In genomic region chr19:42245247-42245646, GRCh38 we compare ENCODE assay signal across 6 cellular contexts. TPM values are rescaled to one million over a fixed set of nuclear protein-coding genes. Genes with fewer than 3 reads are reported as not detected.
DNase-seq lines count a peak whose midpoint lies in the region; ATAC-seq and TF ChIP-seq lines count a peak whose summit lies in the region.
"Not testable (repeated sequence)": the region's sequence is repeated elsewhere in the genome, so short reads cannot be mapped to it uniquely, and the experiment has no call there.

No MANE protein-coding gene starts in this region.

- intact Hi-C loops in uterus (cut with DNase I; ENCODE audit: low total_unique reads) = loop anchor here (5.0 kb wide), 1 partner anchor 47 kb away; no protein-coding TSS in a partner anchor

- CTCF ChIA-PET in activated CD4-positive, alpha-beta T cell treated with anti-CD3 and anti-CD28 coated beads, Interleukin-2, amount 10 ng/mL, durations not matched to agents 7 days and 5 days (lab: Charles Lee) = interaction anchor here (1.2 to 3.8 kb wide), 11 partner anchors 11 to 133 kb away, joined by 3 to 36 read pairs (median 4); partner anchors contain the start of gene CIC

- WGBS in trophoblast cell (ENCODE audit: extremely low coverage, insufficient coverage, insufficient read length) = no CpG with 5 or more reads among the region's 10 CpGs

- not testable (repeated sequence) for H2BK12ac ChIP-seq in trophoblast cell (ENCODE audit: low read length)

- H2BK5ac ChIP-seq in trophoblast cell (ENCODE audit: low read depth, low read length, poor library complexity) = peak overlapping the region; percentile 23

- peak overlapping the region; percentile 65 for H4K12ac ChIP-seq in trophoblast cell (ENCODE audit: low read depth, low read length)

- ATAC-seq in central memory CD8-positive, alpha-beta T cell (replicated peaks; ENCODE audit: extremely low read depth, poor library complexity, severe bottlenecking) = not testable (repeated sequence)

- peak overlapping the region; percentile 22 for H3K4me2 ChIP-seq in trophoblast cell (ENCODE audit: low read length)

- peak overlapping the region; percentile 18 for H4K91ac ChIP-seq in trophoblast cell (ENCODE audit: low read depth, low read length)

- peak overlapping the region; percentile 96 for H3K4me3 Mint-ChIP-seq in HFFc6
- peak overlapping the region; percentile 92 for H3K4me3 Mint-ChIP-seq in activated CD4-positive, alpha-beta T cell treated with anti-CD3 and anti-CD28 coated beads, Interleukin-2, amount 10 ng/mL, durations not matched to agents 7 days and 5 days
- peak overlapping the region; percentile 80 for H3K4me3 Mint-ChIP-seq in central memory CD8-positive, alpha-beta T cell

- H3K9me3 Mint-ChIP-seq in HFFc6; activated CD4-positive, alpha-beta T cell treated with anti-CD3 and anti-CD28 coated beads, Interleukin-2, amount 10 ng/mL, durations not matched to agents 7 days and 5 days; central memory CD8-positive, alpha-beta T cell: not testable (repeated sequence)

- H3K4me1 ChIP-seq in trophoblast cell (ENCODE audit: control insufficient read depth in 1 of 2, insufficient read depth in 2 of 2, low read length in 2 of 2) = peaks cover 14 to 15% of the 10 kb centered on the region in 2 experiments
- peaks cover 4 to 20% of the 10 kb centered on the region in 2 donors for H3K4me1 ChIP-seq in uterus

- not testable (repeated sequence) for H3K36me3 Mint-ChIP-seq in HFFc6 (ENCODE audit: low read depth); activated CD4-positive, alpha-beta T cell treated with anti-CD3 and anti-CD28 coated beads, Interleukin-2, amount 10 ng/mL, durations not matched to agents 7 days and 5 days (ENCODE audit: low read depth)
- peaks cover 38% of the 10 kb centered on the region for H3K36me3 Mint-ChIP-seq in central memory CD8-positive, alpha-beta T cell (ENCODE audit: insufficient read depth)

- not testable (repeated sequence) for H2AFZ ChIP-seq in trophoblast cell (ENCODE audit: insufficient read depth, low read length, poor library complexity)

- not testable (repeated sequence) for H3K18ac ChIP-seq in trophoblast cell (ENCODE audit: low read length)

- H3K14ac ChIP-seq in trophoblast cell (ENCODE audit: low read length) = peak overlapping the region; percentile 34

- H3K27ac Mint-ChIP-seq in HFFc6 = peak overlapping the region; percentile 88
- peak overlapping the region; percentile 98 for H3K27ac Mint-ChIP-seq in activated CD4-positive, alpha-beta T cell treated with anti-CD3 and anti-CD28 coated beads, Interleukin-2, amount 10 ng/mL, durations not matched to agents 7 days and 5 days
- peak overlapping the region; percentile 94 for H3K27ac Mint-ChIP-seq in central memory CD8-positive, alpha-beta T cell (ENCODE audit: low read depth)

- H3K23ac ChIP-seq in trophoblast cell (ENCODE audit: low read length) = not testable (repeated sequence)

- H4K8ac ChIP-seq in trophoblast cell (ENCODE audit: low read depth, low read length) = peak overlapping the region; percentile 84

- peak overlapping the region; percentile 50 for H2AK5ac ChIP-seq in trophoblast cell (ENCODE audit: low read length)

- TF ChIP-seq CTCF in HFFc6 (IDR thresholded peaks at IDR 0.05); uterus (IDR thresholded peaks at IDR 0.05): not testable (repeated sequence)

- H3K36me3 ChIP-seq in trophoblast cell (ENCODE audit: control insufficient read depth in 1 of 2, insufficient read depth in 2 of 2, low read length in 2 of 2) = peaks cover 24 to 31% of the 10 kb centered on the region in 2 experiments
- not testable (repeated sequence) for H3K36me3 ChIP-seq in uterus

- H3K9me3 ChIP-seq in trophoblast cell (ENCODE audit: insufficient read depth, low read depth, low read length); uterus: not testable (repeated sequence)

- not testable (repeated sequence) for H2BK120ac ChIP-seq in trophoblast cell (ENCODE audit: insufficient read depth, low read length, poor library complexity)

- POLR2A ChIA-PET in activated CD4-positive, alpha-beta T cell treated with anti-CD3 and anti-CD28 coated beads, Interleukin-2, amount 10 ng/mL, durations not matched to agents 7 days and 5 days (lab: Charles Lee) = interaction anchor here (0.6 kb wide), 1 partner anchor 44 kb away, joined by 3 read pairs; no protein-coding TSS in a partner anchor

- not testable (repeated sequence) for H3K79me2 ChIP-seq in trophoblast cell (ENCODE audit: control insufficient read depth, insufficient read depth, low read length, poor library complexity)

- not testable (repeated sequence) for H3K9ac ChIP-seq in trophoblast cell (ENCODE audit: low read length)

- H3K27ac ChIP-seq in layer of hippocampus (ENCODE audit: low read depth, low read length) = peak overlapping the region; percentile 92
- not testable (repeated sequence) for H3K27ac ChIP-seq in trophoblast cell (ENCODE audit: low read depth, low read length)
- H3K27ac ChIP-seq in uterus = peak overlapping the region; percentile 88 to 95

- peaks cover 16% of the 10 kb centered on the region for H3K27me3 Mint-ChIP-seq in HFFc6 (ENCODE audit: insufficient read depth)
- not testable (repeated sequence) for H3K27me3 Mint-ChIP-seq in activated CD4-positive, alpha-beta T cell treated with anti-CD3 and anti-CD28 coated beads, Interleukin-2, amount 10 ng/mL, durations not matched to agents 7 days and 5 days; central memory CD8-positive, alpha-beta T cell

- H3K27me3 ChIP-seq in layer of hippocampus (ENCODE audit: control insufficient read depth, insufficient read depth, low read length); trophoblast cell (ENCODE audit: insufficient read depth, low read length); uterus: not testable (repeated sequence)

- H3K79me1 ChIP-seq in trophoblast cell (ENCODE audit: low read length) = peaks cover 17% of the 10 kb centered on the region

- H3K4ac ChIP-seq in trophoblast cell (ENCODE audit: low read depth, low read length) = not testable (repeated sequence)

- H3K4me3 ChIP-seq in trophoblast cell (ENCODE audit: low read depth, low read length); uterus: not testable (repeated sequence)

- H3K4me1 Mint-ChIP-seq in HFFc6 (ENCODE audit: low read depth) = peaks cover 54% of the 10 kb centered on the region
- peaks cover 44% of the 10 kb centered on the region for H3K4me1 Mint-ChIP-seq in activated CD4-positive, alpha-beta T cell treated with anti-CD3 and anti-CD28 coated beads, Interleukin-2, amount 10 ng/mL, durations not matched to agents 7 days and 5 days
- H3K4me1 Mint-ChIP-seq in central memory CD8-positive, alpha-beta T cell = peaks cover 23% of the 10 kb centered on the region

- not testable (repeated sequence) for TF ChIP-seq POLR2A in uterus (IDR thresholded peaks at IDR 0.05)

- DNase-seq in HFFc6; activated CD4-positive, alpha-beta T cell treated with anti-CD3 and anti-CD28 coated beads, Interleukin-2, amount 10 ng/mL, durations not matched to agents 7 days and 5 days; central memory CD8-positive, alpha-beta T cell (ENCODE audit: low spot score in 2 of 2); trophoblast cell: not testable (repeated sequence)
- peak; percentile 29 to 45 for DNase-seq in uterus

RNA-seq across cellular contexts. Expression of gene GSK3A, which starts 2.8 kb away (rescaled TPM):
- 10 to 100 TPM; 36.3 to 45.5 (median 43.1) TPM for total RNA-seq in HFFc6 (2021; fragmentation: NEBNext Ultra II Directional; extraction: Animal tissue kit (Norgen Biotek cat#: 25700))
- 10 to 100 TPM; 42.7 to 53.4 TPM for total RNA-seq in activated CD4-positive, alpha-beta T cell treated with anti-CD3 and anti-CD28 coated beads, Interleukin-2, amount 10 ng/mL, durations not matched to agents 7 days and 5 days
- polyA plus RNA-seq in trophoblast cell (2013) = 77.6 and 78.9 TPM in 2 replicates
- 10 to 100 TPM in 3 of 4 donors, 1 to 10 TPM in 1; 3.5 to 44.3 (median 34.4) TPM for total RNA-seq in uterus

RNA-seq across cellular contexts. Expression of gene ERF, which starts 9.7 kb away (rescaled TPM):
- total RNA-seq in HFFc6 (2021; fragmentation: NEBNext Ultra II Directional; extraction: Animal tissue kit (Norgen Biotek cat#: 25700)) = 10 to 100 TPM; 74.7 to 87.8 (median 78.8) TPM
- total RNA-seq in activated CD4-positive, alpha-beta T cell treated with anti-CD3 and anti-CD28 coated beads, Interleukin-2, amount 10 ng/mL, durations not matched to agents 7 days and 5 days = 10 to 100 TPM; 56.5 to 57.9 TPM
- 49.3 and 50.2 TPM in 2 replicates for polyA plus RNA-seq in trophoblast cell (2013)
- total RNA-seq in uterus = 100 to 1,000 TPM in 1 of 4 donors, 10 to 100 TPM in 3; 14.1 to 141 (median 42.9) TPM

RNA-seq across cellular contexts. Expression of gene CIC, which starts 23.8 kb away (rescaled TPM):
- 10 to 100 TPM; 67.6 to 75.4 (median 73.7) TPM for total RNA-seq in HFFc6 (2021; fragmentation: NEBNext Ultra II Directional; extraction: Animal tissue kit (Norgen Biotek cat#: 25700))
- 10 to 100 TPM; 69.3 to 81.0 TPM for total RNA-seq in activated CD4-positive, alpha-beta T cell treated with anti-CD3 and anti-CD28 coated beads, Interleukin-2, amount 10 ng/mL, durations not matched to agents 7 days and 5 days
- 36.7 and 39.1 TPM in 2 replicates for polyA plus RNA-seq in trophoblast cell (2013)
- total RNA-seq in uterus = 100 to 1,000 TPM in 1 of 4 donors, 10 to 100 TPM in 3; 28.7 to 155 (median 47.4) TPM

RNA-seq across cellular contexts. Expression of gene ZNF526, which starts 25.1 kb away (rescaled TPM):
- 10 to 100 TPM; 14.0 to 18.2 (median 16.1) TPM for total RNA-seq in HFFc6 (2021; fragmentation: NEBNext Ultra II Directional; extraction: Animal tissue kit (Norgen Biotek cat#: 25700))
- 10 to 100 TPM; 18.0 to 18.5 TPM for total RNA-seq in activated CD4-positive, alpha-beta T cell treated with anti-CD3 and anti-CD28 coated beads, Interleukin-2, amount 10 ng/mL, durations not matched to agents 7 days and 5 days
- 6.7 and 6.9 TPM in 2 replicates for polyA plus RNA-seq in trophoblast cell (2013)
- 10 to 100 TPM in 2 of 4 donors, 1 to 10 TPM in 2; 1.0 to 20.6 (median 8.4) TPM for total RNA-seq in uterus

RNA-seq across cellular contexts. Expression of gene DEDD2, which starts 27.8 kb away (rescaled TPM):
- 10 to 100 TPM; 19.2 to 24.9 (median 20.2) TPM for total RNA-seq in HFFc6 (2021; fragmentation: NEBNext Ultra II Directional; extraction: Animal tissue kit (Norgen Biotek cat#: 25700))
- total RNA-seq in activated CD4-positive, alpha-beta T cell treated with anti-CD3 and anti-CD28 coated beads, Interleukin-2, amount 10 ng/mL, durations not matched to agents 7 days and 5 days = 10 to 100 TPM; 37.2 to 42.4 TPM
- polyA plus RNA-seq in trophoblast cell (2013) = 44.2 and 47.8 TPM in 2 replicates
- 100 to 1,000 TPM in 1 of 4 donors, 10 to 100 TPM in 2, 1 to 10 TPM in 1; 8.2 to 127 (median 23.0) TPM for total RNA-seq in uterus
